18 cellular contexts compared by ENCODE assay signal in genomic region chr9:100449420-100449819, GRCh38. TPM values are rescaled to one million over a fixed set of nuclear protein-coding genes. Genes with fewer than 3 reads are reported as not detected.
DNase-seq lines count a peak whose midpoint lies in the region; ATAC-seq, FAIRE-seq and TF ChIP-seq lines count a peak whose summit lies in the region.
"Had no signal": no experiment of that assay in that cellular context is flagged by ENCODE, and none has a peak within 500 bp of the region (broad histone marks: within the 10 kb centered on the region; RNA-seq: fewer than 3 reads in every experiment).

No MANE protein-coding gene starts in this region.

- WGBS in K562 (ENCODE audit: insufficient coverage, low coverage, missing lambda C conversion rate), result 77% methylated on average over 2 of the region's 2 CpGs
- WGBS in heart left ventricle, 4 donors, result 97 to 99% (median 98%) methylated on average over 2 of the region's 2 CpGs

- no peak overlapping the region for H2AFZ ChIP-seq in K562 (ENCODE audit: low read depth, low read length)
- H2AFZ ChIP-seq: GM23338 had no signal

- FAIRE-seq in K562 (lab: Jason Lieb, UNC), result no peak
- FAIRE-seq: GM18507 had no signal

- ATAC-seq in GM18858 (IDR thresholded peaks at IDR 0.05; ENCODE audit: unreplicated experiment) (peak; percentile 87), GM21423 (IDR thresholded peaks at IDR 0.05; ENCODE audit: unreplicated experiment) (peak; percentile 58), HG03045 (IDR thresholded peaks at IDR 0.05; ENCODE audit: unreplicated experiment) (peak; percentile 57), K562 (no peak), heart left ventricle (no peak)
- ATAC-seq: GM23338 had no signal

- no peak for TF ChIP-seq CTCF in K562 (IDR thresholded peaks at IDR 0.05 in 2 of 3, conservative IDR thresholded peaks at IDR 0.05 in 1 of 3; ENCODE audit: insufficient read depth in 2 of 3, low read depth in 1 of 3, low read length in 3 of 3)
- no peak for TF ChIP-seq CTCF in heart left ventricle (IDR thresholded peaks at IDR 0.05)

- H3K9me1 ChIP-seq in K562 (ENCODE audit: control insufficient read depth, insufficient read depth, low read length), result no peaks in the 10 kb centered on the region

- CTCF ChIA-PET in K562 (lab: Yijun Ruan, JAX; ENCODE audit: low intra/inter-chr PET ratio), result no interaction called here

- intact Hi-C loops in K562 (cut with micrococcal nuclease), result no loop called here
- intact Hi-C loops in heart left ventricle (cut with DNase I), result loop anchor here in 3 of 10 donors (5.0 to 10.0 kb wide), 2 partner anchors 145 to 148 kb away; no protein-coding TSS in a partner anchor

- no peak overlapping the region for H3K27ac ChIP-seq in K562 (ENCODE audit: extremely low read depth, low read depth, low read length)
- H3K27ac ChIP-seq in heart left ventricle, result no peak overlapping the region
- H3K27ac ChIP-seq: C4-2B, cardiac muscle cell, skin epidermis had no signal

- no peak overlapping the region for H3K9ac ChIP-seq in K562 (ENCODE audit: insufficient read depth in 1 of 2, low read depth in 2 of 2, low read length in 2 of 2)

- in situ Hi-C loops in K562 (cut with MboI), result no loop called here

- no peaks in the 10 kb centered on the region for H4K20me1 ChIP-seq in K562 (replicated peaks; ENCODE audit: control insufficient read depth, insufficient read depth, low read length)

- H3K36me3 ChIP-seq in K562 (ENCODE audit: control insufficient read depth, insufficient read depth, low read length), result peaks cover 27% of the 10 kb centered on the region
- H3K36me3 ChIP-seq in heart left ventricle, result peaks cover 0 to 32% (median 20%) of the 10 kb centered on the region in 9 donors

- no TSS peak for BruUV-seq in K562 (replicated peaks; lab: Mats Ljungman, UMichigan)

- TF ChIP-seq POLR2A in K562 (conservative IDR thresholded peaks at IDR 0.05), result 0 out of 2 replicates have a peak, but pooled peaks have one; percentile 18
- TF ChIP-seq POLR2A in heart left ventricle (IDR thresholded peaks at IDR 0.05), result no peak

- no peak for DNase-seq in K562 (ENCODE audit: extremely low read depth in 1 of 4, low spot score in 3 of 4)
- no peak for DNase-seq in heart left ventricle
- no peak for DNase-seq in SKM-1 treated with dmso at 0.1 percent for 144 hours (lab: John Stamatoyannopoulos, UW; ENCODE audit: unreplicated experiment)
- no peak for DNase-seq in Ammon's horn (ENCODE audit: low spot score)
- DNase-seq: activated CD4-positive, alpha-beta T cell treated with anti-CD3 and anti-CD28 coated beads, Interleukin-2, amount 50 U/mL, for 4 hours; activated naive CD4-positive, alpha-beta T cell treated with anti-CD3 and anti-CD28 coated beads for 36 hours; islet precursor cell; midbrain; NCI-H1417 treated with DMSO at 0.1 percent for 48 hours; NCI-H524 had no signal

- H3K27me3 ChIP-seq in K562 (ENCODE audit: control insufficient read depth in 2 of 2, insufficient read depth in 2 of 2, low read length in 2 of 2) (no peaks in the 10 kb centered on the region), heart left ventricle (no peaks in the 10 kb centered on the region)
- H3K27me3 ChIP-seq: cardiac muscle cell had no signal

- TF ChIP-seq EP300 in K562 (IDR thresholded peaks at IDR 0.05; ENCODE audit: low read length), result no peak

- no peak overlapping the region for H3K4me3 ChIP-seq in K562
- H3K4me3 ChIP-seq in heart left ventricle, result no peak overlapping the region
- H3K4me3 ChIP-seq: cardiac muscle cell, GM23338, skin epidermis had no signal

- H3K4me2 ChIP-seq in K562 (ENCODE audit: insufficient read depth, low read length), result no peak overlapping the region
- H3K4me2 ChIP-seq: GM23338 had no signal

- H3K79me2 ChIP-seq in K562 (ENCODE audit: control insufficient read depth, insufficient read depth, low read length), result no peaks in the 10 kb centered on the region

- POLR2A ChIA-PET in K562 (lab: Yijun Ruan, JAX), result no interaction called here

- TF ChIP-seq RAD21 in K562 (CRISPR knock-in tag; conservative IDR thresholded peaks at IDR 0.05 in 1 of 2, IDR thresholded peaks at IDR 0.05 in 1 of 2), result no peak

- H3K4me1 ChIP-seq in K562 (replicated peaks in 1 of 2; ENCODE audit: control insufficient read depth in 2 of 2, insufficient read depth in 2 of 2, low read length in 2 of 2) (no peaks in the 10 kb centered on the region), heart left ventricle (peaks cover 0 to 15% (median 0%) of the 10 kb centered on the region in 12 donors)

- H3K9me3 ChIP-seq in K562 (replicated peaks; ENCODE audit: control insufficient read depth, insufficient read depth, low read depth, low read length) (no peaks in the 10 kb centered on the region), heart left ventricle (peaks cover 0 to 7% (median 0%) of the 10 kb centered on the region in 12 donors)

TF ChIP-seq in K562, 482 proteins besides CTCF, POLR2A, EP300 and RAD21 (continues in another document):
- no peak for TF ChIP-seq U2AF2 (optimal IDR thresholded peaks at IDR 0.05; ENCODE audit: low read depth, low read length)
- no peak for TF ChIP-seq ZBTB9 (CRISPR knock-in tag; IDR thresholded peaks at IDR 0.05)
- no peak for TF ChIP-seq CBX5 (IDR thresholded peaks at IDR 0.05; ENCODE audit: borderline replicate concordance, low read depth)
- TF ChIP-seq TFAM (CRISPR knock-in tag; conservative IDR thresholded peaks at IDR 0.05), result no peak
- no peak for TF ChIP-seq ZNF395 (CRISPR knock-in tag; IDR thresholded peaks at IDR 0.05)
- TF ChIP-seq ZNF57 (CRISPR knock-in tag; IDR thresholded peaks at IDR 0.05), result no peak
- no peak for TF ChIP-seq DPF2 (IDR thresholded peaks at IDR 0.05)

RNA-seq across cellular contexts. Expression of gene MSANTD3, which starts 22.5 kb away (rescaled TPM):
- total RNA-seq in K562 (2011; cell fraction: chromatin; rRNA removed; ENCODE audit: low replicate concordance), result 13.3 and 20.3 TPM in 2 replicates
- total RNA-seq in K562 (2011; cell fraction: nucleolus; rRNA removed), result 6.3 and 7.0 TPM in 2 replicates
- 14.1 and 20.8 TPM in 2 replicates for total RNA-seq in K562 (2011; cell fraction: nucleoplasm; rRNA removed)
- 25.8 and 28.7 TPM in 2 replicates for total RNA-seq in K562 (2014; rRNA removed)
- total RNA-seq in K562 (2014; rRNA removed; fragmentation: Illumina TruSeq; extraction: Trizol), result 22.0 and 24.3 TPM in 2 replicates
- 24.0 and 24.6 TPM in 2 replicates for total RNA-seq in K562 (2015; rRNA removed; fragmentation: Illumina TruSeq; extraction: Trizol)
- 22.1 and 22.3 TPM in 2 replicates for total RNA-seq in K562 (2021)
- 12.4 and 16.0 TPM in 2 replicates for polyA plus RNA-seq in K562 (2011; rRNA removed)
- polyA plus RNA-seq in K562 (2011; cell fraction: cytosol; rRNA removed), result 8.6 and 9.9 TPM in 2 replicates
- polyA plus RNA-seq in K562 (2011; cell fraction: nucleus; rRNA removed), result 8.3 and 8.9 TPM in 2 replicates
- polyA plus RNA-seq in K562 (2012), result 15.4 and 16.9 TPM in 2 replicates
- 20.6 and 26.6 TPM in 2 replicates for polyA plus RNA-seq in K562 (2014; fragmentation: Illumina TruSeq; extraction: Trizol)
- 1 to 10 TPM; 9.4 to 9.6 TPM for polyA plus RNA-seq in K562 (2014; fragmentation: Nextera tagmentation; extraction: Ambion mirVana)
- polyA plus RNA-seq in K562 (2014; rRNA removed), result 22.8 and 27.3 TPM in 2 replicates
- polyA minus RNA-seq in K562 (2011; rRNA and poly(A)+ RNA removed), result 16.3 TPM in 2 replicates
- polyA minus RNA-seq in K562 (2011; cell fraction: cytosol; rRNA and poly(A)+ RNA removed), result 5.7 and 10.7 TPM in 2 replicates
- 3.8 and 5.8 TPM in 2 replicates for polyA minus RNA-seq in K562 (2011; cell fraction: nucleus; rRNA and poly(A)+ RNA removed)
- 10 to 100 TPM; 17.8 to 60.5 (median 24.1) TPM for total RNA-seq in heart left ventricle
- polyA plus RNA-seq in heart left ventricle, result 10 to 100 TPM; 14.3 to 30.1 TPM

RNA-seq across cellular contexts. Expression of gene TMEFF1, which starts 23.5 kb away (rescaled TPM):
- total RNA-seq in K562 (2011; cell fraction: chromatin; rRNA removed; ENCODE audit: low replicate concordance), result 0.19 and 0.32 TPM in 2 replicates
- not detected in 2 replicates for total RNA-seq in K562 (2011; cell fraction: nucleolus; rRNA removed)
- total RNA-seq in K562 (2011; cell fraction: nucleoplasm; rRNA removed), result 0.37 TPM in 1 of 2 replicates, not detected in the other
- total RNA-seq in K562 (2014; rRNA removed) (0.49 and 0.59 TPM in 2 replicates), K562 (2014; rRNA removed; fragmentation: Illumina TruSeq; extraction: Trizol) (0.11 TPM in 1 of 2 replicates, not detected in the other), K562 (2015; rRNA removed; fragmentation: Illumina TruSeq; extraction: Trizol) (0.07 TPM in 1 of 2 replicates, not detected in the other), K562 (2021) (0.83 and 1.1 TPM in 2 replicates), heart left ventricle (1 to 10 TPM in 1 of 9 donors, under 1 TPM in 5, not detected in 3; 0.14 to 1.1 (median 0.26) TPM)
- polyA plus RNA-seq in K562 (2011; rRNA removed) (0.04 and 0.08 TPM in 2 replicates), K562 (2014; fragmentation: Illumina TruSeq; extraction: Trizol) (0.30 and 0.40 TPM in 2 replicates), K562 (2014; fragmentation: Nextera tagmentation; extraction: Ambion mirVana) (not detected), K562 (2014; rRNA removed) (0.11 and 0.28 TPM in 2 replicates), heart left ventricle (under 1 TPM in 1 of 2 donors, not detected in 1; 0.03 TPM)
- polyA plus RNA-seq in K562 (2011; cell fraction: cytosol; rRNA removed), result 0.06 and 0.31 TPM in 2 replicates
- polyA plus RNA-seq in K562 (2011; cell fraction: nucleus; rRNA removed), result 0.06 and 0.28 TPM in 2 replicates
- 0.09 and 0.18 TPM in 2 replicates for polyA plus RNA-seq in K562 (2012)
- polyA minus RNA-seq in K562 (2011; rRNA and poly(A)+ RNA removed), result 0.18 TPM in 1 of 2 replicates, not detected in the other
- polyA minus RNA-seq in K562 (2011; cell fraction: cytosol; rRNA and poly(A)+ RNA removed), result 0.48 and 1.0 TPM in 2 replicates
- 0.11 TPM in 1 of 2 replicates, not detected in the other for polyA minus RNA-seq in K562 (2011; cell fraction: nucleus; rRNA and poly(A)+ RNA removed)

Comparison
In these comparisons a context has a peak if more than half of its experiments do, and no peak if none do; other contexts are left out.
1. ATAC-seq: peak in GM18858 (single experiment), GM21423 (single experiment) and HG03045 (single experiment); none in K562 (single experiment) and heart left ventricle (0 of 4).